ENCODE assay signal across 12 cellular contexts in the genomic region with DNA sequence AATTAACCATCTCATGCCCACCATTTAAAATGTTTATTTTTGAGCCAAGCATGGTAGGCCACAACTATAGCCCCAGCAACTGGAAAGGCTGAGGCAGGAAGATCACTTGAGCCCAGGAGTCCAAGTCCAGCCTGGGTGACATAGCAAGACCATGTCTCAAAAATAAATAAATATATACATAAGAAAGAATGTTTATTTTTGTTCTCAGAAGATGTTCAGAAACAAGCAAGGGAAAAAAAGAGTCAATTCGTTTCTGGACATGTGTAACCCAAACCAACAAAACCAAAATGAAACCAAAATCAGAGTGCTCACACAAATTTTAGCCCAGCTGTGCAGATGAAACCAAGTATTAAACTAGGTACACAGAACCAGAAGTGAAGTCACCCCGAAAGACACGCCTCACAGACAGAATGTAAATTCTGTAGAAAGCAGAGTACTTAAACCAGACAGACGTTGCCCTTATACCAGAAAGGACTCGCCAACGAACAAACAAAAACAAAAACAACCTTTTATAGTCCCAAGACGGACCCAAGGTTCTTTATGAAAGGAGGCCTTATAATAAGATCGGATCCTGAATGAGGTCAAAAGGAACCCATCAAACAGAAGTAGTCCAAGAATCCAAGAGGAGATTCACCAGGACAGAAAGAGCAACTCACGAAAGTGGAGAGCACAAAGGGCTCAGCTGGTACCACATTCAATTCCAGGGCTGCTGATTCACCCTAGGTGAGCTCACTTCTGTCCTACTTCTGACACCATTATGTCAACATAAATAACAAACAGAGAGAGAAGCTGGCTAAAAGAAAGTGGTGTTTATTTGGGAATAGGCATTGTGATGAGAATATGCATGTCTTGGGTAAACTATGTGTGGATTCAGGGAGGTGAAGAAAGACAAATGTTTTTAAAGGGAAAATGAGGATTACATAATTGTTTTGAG. TPM values are rescaled to one million over a fixed set of nuclear protein-coding genes. Genes with fewer than 3 reads are reported as not detected.
DNase-seq lines count a peak whose midpoint lies in the region; ATAC-seq, FAIRE-seq and TF ChIP-seq lines count a peak whose summit lies in the region.
"Had no signal": no experiment of that assay in that cellular context is flagged by ENCODE, and none has a peak within 500 bp of the region (broad histone marks: within the 10 kb centered on the region; RNA-seq: fewer than 3 reads in every experiment).

No MANE protein-coding gene starts in this region.

- ATAC-seq in GM19025 (IDR thresholded peaks at IDR 0.05; ENCODE audit: low read depth, unreplicated experiment) (peak; percentile 95), HG03469 (IDR thresholded peaks at IDR 0.05; ENCODE audit: unreplicated experiment) (peak; percentile 62), memory B cell (ENCODE audit: low read depth) (peak; percentile 54), T-cell (replicated peaks in 1 of 4) (no peak)

- H3K4me1 Mint-ChIP-seq in memory B cell (peaks cover 4% of the 10 kb centered on the region), T-cell (no peaks in the 10 kb centered on the region)
- H3K4me1 Mint-ChIP-seq: stimulated activated naive B cell treated with anti-CD40 and anti-IgM and Interleukin-4, amounts not matched to agents 10 μg/mL and 1 μg/mL and 100 μg/mL, for 72 hours had no signal

- H3K9me3 Mint-ChIP-seq in memory B cell: peaks cover 3% of the 10 kb centered on the region
- H3K9me3 Mint-ChIP-seq in T-cell: peaks cover 0 to 3% (median 0%) of the 10 kb centered on the region in 3 donors

- peak; percentile 96 for FAIRE-seq in H54 (lab: Jason Lieb, UNC)

- no peak for TF ChIP-seq CTCF in ovary (IDR thresholded peaks at IDR 0.05)

- DNase-seq in H54 (ENCODE audit: insufficient read length, low spot score): peak; percentile 31
- no peak for DNase-seq in memory B cell (ENCODE audit: low spot score in 2 of 2)
- no peak for DNase-seq in NOMO-1 treated with dmso at 0.1 percent for 144 hours (lab: John Stamatoyannopoulos, UW; ENCODE audit: unreplicated experiment)
- no peak for DNase-seq in T-cell
- no peak for DNase-seq in ovary
- DNase-seq: effector memory CD4-positive, alpha-beta T cell; kidney glomerular epithelial cell; sigmoid colon; stimulated activated naive B cell treated with anti-CD40 and anti-IgM and Interleukin-4, amounts not matched to agents 10 μg/mL and 1 μg/mL and 100 μg/mL, for 72 hours; T-helper 9 cell had no signal

- 87 to 89% (median 89%) methylated on average over 9 of the region's 9 CpGs for WGBS in ovary, 3 donors

- H3K4me1 ChIP-seq in ovary (ENCODE audit: insufficient read depth): no peaks in the 10 kb centered on the region
- H3K4me1 ChIP-seq: sigmoid colon had no signal

- CTCF ChIA-PET in T-cell (lab: Charles Lee): interaction anchor here in 1 of 2 donors (0.7 kb wide), 1 partner anchor 11 kb away, joined by 3 read pairs; no protein-coding TSS in a partner anchor

- H3K27me3 Mint-ChIP-seq in memory B cell (peaks cover 1% of the 10 kb centered on the region), T-cell (no peaks in the 10 kb centered on the region)
- H3K27me3 Mint-ChIP-seq: stimulated activated naive B cell treated with anti-CD40 and anti-IgM and Interleukin-4, amounts not matched to agents 10 μg/mL and 1 μg/mL and 100 μg/mL, for 72 hours had no signal

- no peak overlapping the region for H3K4me3 ChIP-seq in ovary
- H3K4me3 ChIP-seq: sigmoid colon had no signal

- H3K4me3 Mint-ChIP-seq in memory B cell: no peak overlapping the region
- H3K4me3 Mint-ChIP-seq in T-cell: no peak overlapping the region
- H3K4me3 Mint-ChIP-seq: stimulated activated naive B cell treated with anti-CD40 and anti-IgM and Interleukin-4, amounts not matched to agents 10 μg/mL and 1 μg/mL and 100 μg/mL, for 72 hours had no signal

- no peaks in the 10 kb centered on the region for H3K9me3 ChIP-seq in ovary
- H3K9me3 ChIP-seq: sigmoid colon had no signal

- H3K27me3 ChIP-seq in ovary: no peaks in the 10 kb centered on the region
- H3K27me3 ChIP-seq: sigmoid colon had no signal

- intact Hi-C loops in ovary (cut with DNase I): no loop called here

- no peak for TF ChIP-seq POLR2A in H54 (IDR thresholded peaks at IDR 0.05; ENCODE audit: low read depth, low read length)
- no peak for TF ChIP-seq POLR2A in ovary (IDR thresholded peaks at IDR 0.05)

- POLR2A ChIA-PET in T-cell (lab: Charles Lee): interaction anchor here in 1 of 2 donors (0.5 to 0.6 kb wide), 3 partner anchors 48 to 342 kb away, joined by 3 to 5 read pairs (median 3); no protein-coding TSS in a partner anchor

- no peak for TF ChIP-seq EP300 in ovary (IDR thresholded peaks at IDR 0.05)

- H3K36me3 Mint-ChIP-seq in memory B cell (peaks cover 3% of the 10 kb centered on the region), T-cell (no peaks in the 10 kb centered on the region)
- H3K36me3 Mint-ChIP-seq: stimulated activated naive B cell treated with anti-CD40 and anti-IgM and Interleukin-4, amounts not matched to agents 10 μg/mL and 1 μg/mL and 100 μg/mL, for 72 hours had no signal

- H3K27ac Mint-ChIP-seq in memory B cell: peak overlapping the region; percentile 67
- no peak overlapping the region for H3K27ac Mint-ChIP-seq in T-cell
- H3K27ac Mint-ChIP-seq: stimulated activated naive B cell treated with anti-CD40 and anti-IgM and Interleukin-4, amounts not matched to agents 10 μg/mL and 1 μg/mL and 100 μg/mL, for 72 hours had no signal

- H3K36me3 ChIP-seq in ovary: no peaks in the 10 kb centered on the region
- H3K36me3 ChIP-seq: sigmoid colon had no signal

- no peak overlapping the region for H3K27ac ChIP-seq in ovary
- H3K27ac ChIP-seq: sigmoid colon had no signal

RNA-seq across cellular contexts. Expression of a gene that starts 31.8 kb away (rescaled TPM):
- total RNA-seq in T-cell: under 1 TPM; 0.40 to 0.98 (median 0.83) TPM
- 1 to 10 TPM; 4.5 to 9.6 (median 7.3) TPM for total RNA-seq in ovary
- 1 to 10 TPM; 2.2 to 6.5 TPM for polyA plus RNA-seq in ovary

Comparison
In these comparisons a context has a peak if more than half of its experiments do, and no peak if none do; other contexts are left out.
1. ATAC-seq: peak in GM19025 (single experiment), HG03469 (single experiment) and memory B cell (single experiment); none in T-cell (0 of 4).